8 cellular contexts compared by ENCODE assay signal in the genomic region with DNA sequence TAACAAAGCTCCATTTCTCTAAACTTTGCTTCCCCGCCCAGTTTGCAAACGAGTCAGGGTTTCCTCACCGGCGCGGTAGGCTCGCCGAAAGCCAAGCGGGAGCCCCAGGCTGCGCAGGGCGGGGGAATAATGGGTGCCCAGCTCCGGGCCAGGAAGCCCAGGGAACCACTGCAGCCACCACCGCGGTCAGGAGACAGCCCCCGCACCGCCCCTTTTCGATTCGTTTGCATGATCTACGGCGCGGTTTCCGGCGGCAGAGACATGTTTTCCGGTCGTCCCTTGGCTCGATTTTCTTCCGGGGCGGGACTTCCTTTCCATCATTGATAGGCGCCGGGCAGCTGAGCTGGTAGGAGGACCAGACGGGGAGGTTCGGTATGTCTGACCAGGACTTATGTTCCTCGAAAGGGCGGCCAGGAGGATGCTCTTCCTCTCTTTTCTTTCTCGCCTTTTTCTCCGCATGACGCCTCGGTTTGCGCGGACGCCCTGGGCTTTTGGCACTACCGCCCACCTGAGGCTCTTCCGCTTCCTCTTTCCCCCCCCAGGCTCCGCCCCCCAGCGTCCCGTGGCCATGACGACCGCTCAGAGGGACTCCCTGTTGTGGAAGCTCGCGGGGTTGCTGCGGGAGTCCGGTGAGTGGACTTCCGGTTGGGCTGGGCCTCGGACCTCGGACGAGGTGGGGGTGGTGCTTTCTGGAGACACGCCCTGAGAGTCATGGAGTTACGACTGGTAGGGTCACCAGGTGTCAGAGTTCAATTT. TPM values are rescaled to one million over a fixed set of nuclear protein-coding genes. Genes with fewer than 3 reads are reported as not detected.
A peak's percentile ranks its signal among the peaks of the same experiment; 100 is the strongest.
DNase-seq lines count a peak whose midpoint lies in the region; TF ChIP-seq lines count a peak whose summit lies in the region.

A gene with protein sequence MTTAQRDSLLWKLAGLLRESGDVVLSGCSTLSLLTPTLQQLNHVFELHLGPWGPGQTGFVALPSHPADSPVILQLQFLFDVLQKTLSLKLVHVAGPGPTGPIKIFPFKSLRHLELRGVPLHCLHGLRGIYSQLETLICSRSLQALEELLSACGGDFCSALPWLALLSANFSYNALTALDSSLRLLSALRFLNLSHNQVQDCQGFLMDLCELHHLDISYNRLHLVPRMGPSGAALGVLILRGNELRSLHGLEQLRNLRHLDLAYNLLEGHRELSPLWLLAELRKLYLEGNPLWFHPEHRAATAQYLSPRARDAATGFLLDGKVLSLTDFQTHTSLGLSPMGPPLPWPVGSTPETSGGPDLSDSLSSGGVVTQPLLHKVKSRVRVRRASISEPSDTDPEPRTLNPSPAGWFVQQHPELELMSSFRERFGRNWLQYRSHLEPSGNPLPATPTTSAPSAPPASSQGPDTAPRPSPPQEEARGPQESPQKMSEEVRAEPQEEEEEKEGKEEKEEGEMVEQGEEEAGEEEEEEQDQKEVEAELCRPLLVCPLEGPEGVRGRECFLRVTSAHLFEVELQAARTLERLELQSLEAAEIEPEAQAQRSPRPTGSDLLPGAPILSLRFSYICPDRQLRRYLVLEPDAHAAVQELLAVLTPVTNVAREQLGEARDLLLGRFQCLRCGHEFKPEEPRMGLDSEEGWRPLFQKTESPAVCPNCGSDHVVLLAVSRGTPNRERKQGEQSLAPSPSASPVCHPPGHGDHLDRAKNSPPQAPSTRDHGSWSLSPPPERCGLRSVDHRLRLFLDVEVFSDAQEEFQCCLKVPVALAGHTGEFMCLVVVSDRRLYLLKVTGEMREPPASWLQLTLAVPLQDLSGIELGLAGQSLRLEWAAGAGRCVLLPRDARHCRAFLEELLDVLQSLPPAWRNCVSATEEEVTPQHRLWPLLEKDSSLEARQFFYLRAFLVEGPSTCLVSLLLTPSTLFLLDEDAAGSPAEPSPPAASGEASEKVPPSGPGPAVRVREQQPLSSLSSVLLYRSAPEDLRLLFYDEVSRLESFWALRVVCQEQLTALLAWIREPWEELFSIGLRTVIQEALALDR (plus strand): TSS at position 306 of the 756 bp plus-strand sequence. CDS start 263 bp downstream, at position 569.

- peak within 1 kb of the TSS; percentile 81 for H3K4me3 ChIP-seq in neuron (ENCODE audit: low read length)
- peak within 1 kb of the TSS; percentile 85 to 99 (median 99) for H3K4me3 ChIP-seq in subcutaneous abdominal adipose tissue (ENCODE audit: low read depth in 1 of 5, low read length in 5 of 5)

- in situ Hi-C loops in SK-MEL-5 (cut with HindIII; ENCODE audit: low pct_unique_long_range_greater_than_20kb, low sequenced_read_pairs) = no loop called here

- H3K9me3 ChIP-seq in neuron (ENCODE audit: low read length) (no peaks in the 10 kb centered on the region), subcutaneous abdominal adipose tissue (ENCODE audit: control insufficient read depth in 5 of 5, low read length in 5 of 5) (no peaks in the 10 kb centered on the region)

- peak within 1 kb of the TSS; percentile 86 for H2AFZ ChIP-seq in neuron (ENCODE audit: low read depth, low read length)

- POLR2A ChIA-PET in HEK293T (lab: Yijun Ruan, JAX) = interaction anchor here (0.9 to 3.2 kb wide), 20 partner anchors 9 to 157 kb away, joined by 3 to 28 read pairs (median 4); partner anchors contain the start of genes CHPF, INHA and OBSL1

- H3K27me3 ChIP-seq in neuron (ENCODE audit: insufficient read depth, low read length) (no peaks in the 10 kb centered on the region), subcutaneous abdominal adipose tissue (ENCODE audit: control insufficient read depth in 5 of 5, insufficient read depth in 4 of 5, low read length in 5 of 5) (no peaks in the 10 kb centered on the region)

- peak within 1 kb of the TSS; percentile 88 for H3K27ac ChIP-seq in subcutaneous abdominal adipose tissue (ENCODE audit: low read depth, low read length)

- peak within 1 kb of the TSS; percentile 73 to 86 (median 78) for H3K9ac ChIP-seq in subcutaneous abdominal adipose tissue (ENCODE audit: low read length in 5 of 5)

- CTCF ChIA-PET in HEK293T (lab: Yijun Ruan, JAX) = interaction anchor here (1.4 to 2.6 kb wide), 2 partner anchors 38 to 56 kb away, joined by 7 to 11 read pairs; no protein-coding TSS in a partner anchor

- H3K36me3 ChIP-seq in neuron (ENCODE audit: insufficient read depth, low read length) (peaks cover 13% of the 10 kb centered on the region), subcutaneous abdominal adipose tissue (ENCODE audit: control insufficient read depth in 5 of 5, insufficient read depth in 5 of 5, low read length in 5 of 5) (peaks cover 0 to 19% (median 17%) of the 10 kb centered on the region in 5 donors)

- H3K4me1 ChIP-seq in neuron (ENCODE audit: insufficient read depth, low read length) (peaks cover 17% of the 10 kb centered on the region), subcutaneous abdominal adipose tissue (ENCODE audit: control insufficient read depth in 5 of 5, insufficient read depth in 5 of 5, low read length in 5 of 5) (peaks cover 3 to 32% (median 21%) of the 10 kb centered on the region in 5 donors)

- DNase-seq in GF-D8 (lab: John Stamatoyannopoulos, UW) = peak; percentile 79
- DNase-seq in HEK293T (ENCODE audit: extremely low spot score) = peak; percentile 96
- DNase-seq in MV-4-11 (lab: John Stamatoyannopoulos, UW) = peak; percentile 96
- peak; percentile 97 for DNase-seq in SK-MEL-5 (ENCODE audit: low read depth, low spot score)
- peak; percentile 94 for DNase-seq in activated naive CD4-positive, alpha-beta T cell treated with Interleukin-2 at 50 U/mL for 16 hours
- peak; percentile 97 for DNase-seq in foreskin melanocyte

TF ChIP-seq in HEK293T, 16 proteins besides CTCF, POLR2A, EP300 and RAD21:
- peak; percentile 93 for TF ChIP-seq PKNOX1 (IDR thresholded peaks at IDR 0.05)
- peak; percentile 79 for TF ChIP-seq ELF4 (IDR thresholded peaks at IDR 0.05)
- TF ChIP-seq CTBP1 (IDR thresholded peaks at IDR 0.05; ENCODE audit: borderline replicate concordance) = no peak

RNA-seq across cellular contexts. Expression of the gene that starts here (rescaled TPM):
- total RNA-seq in SK-MEL-5 (2014; rRNA removed; shearing (Covaris generic)) = 13.9 and 14.7 TPM in 2 replicates
- polyA plus RNA-seq in SK-MEL-5 (2015; cell fraction: cytosol; rRNA removed) = 13.2 and 18.7 TPM in 2 replicates
- polyA plus RNA-seq in SK-MEL-5 (2015; cell fraction: nucleus; rRNA removed) = 224 and 322 TPM in 2 replicates

Comparison
In these comparisons a context has a peak if more than half of its experiments do, and no peak if none do; other contexts are left out.
1. Peak in every context shown above with its lines: DNase-seq, H3K4me3 ChIP-seq and H3K27ac ChIP-seq.